Comparison of ENCODE assay signal across 1 cellular context in the genomic region with DNA sequence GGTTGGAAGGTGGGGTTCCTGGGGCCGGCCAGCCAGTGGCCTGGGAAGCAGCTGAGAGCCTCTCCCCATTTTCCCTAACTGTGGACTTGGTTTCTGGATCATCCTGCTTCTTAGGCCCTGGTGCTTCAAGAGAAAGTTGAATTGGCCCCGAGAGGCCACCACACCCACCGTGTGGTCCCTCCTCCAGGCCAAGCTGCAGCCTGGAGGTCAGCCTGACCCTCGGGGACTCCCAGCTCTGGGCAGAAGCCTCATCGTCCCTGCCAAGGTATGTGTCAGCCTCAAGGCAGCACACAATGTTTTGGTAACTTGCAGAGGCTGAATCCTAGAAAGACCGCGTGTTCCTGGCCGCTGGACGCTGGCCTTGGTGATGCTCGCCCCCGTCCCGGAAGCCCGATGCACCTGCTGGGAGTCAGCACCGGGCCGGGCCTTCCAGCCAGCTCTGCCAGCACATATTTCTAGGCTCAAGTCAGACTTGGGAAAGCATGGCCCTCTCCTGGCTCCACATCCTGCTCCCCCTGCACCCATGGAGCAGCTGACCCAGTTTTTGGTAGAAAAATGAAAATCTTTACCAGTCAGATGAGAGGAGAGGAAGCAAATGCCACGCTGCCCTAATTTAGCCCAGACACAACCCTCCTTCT.
TF ChIP-seq lines count a peak whose summit lies in the region.

No MANE protein-coding gene starts in this region.

TF ChIP-seq in HepG2, 621 proteins besides CTCF, POLR2A, EP300 and RAD21 (continued from another document and continues in another):
- TF ChIP-seq, protein P1, sequence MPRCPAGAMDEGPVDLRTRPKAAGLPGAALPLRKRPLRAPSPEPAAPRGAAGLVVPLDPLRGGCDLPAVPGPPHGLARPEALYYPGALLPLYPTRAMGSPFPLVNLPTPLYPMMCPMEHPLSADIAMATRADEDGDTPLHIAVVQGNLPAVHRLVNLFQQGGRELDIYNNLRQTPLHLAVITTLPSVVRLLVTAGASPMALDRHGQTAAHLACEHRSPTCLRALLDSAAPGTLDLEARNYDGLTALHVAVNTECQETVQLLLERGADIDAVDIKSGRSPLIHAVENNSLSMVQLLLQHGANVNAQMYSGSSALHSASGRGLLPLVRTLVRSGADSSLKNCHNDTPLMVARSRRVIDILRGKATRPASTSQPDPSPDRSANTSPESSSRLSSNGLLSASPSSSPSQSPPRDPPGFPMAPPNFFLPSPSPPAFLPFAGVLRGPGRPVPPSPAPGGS (CRISPR knock-in tag; IDR thresholded peaks at IDR 0.05), result 0 out of 2 replicates have a peak, but pooled peaks have one; percentile 46
- TF ChIP-seq, protein P2, sequence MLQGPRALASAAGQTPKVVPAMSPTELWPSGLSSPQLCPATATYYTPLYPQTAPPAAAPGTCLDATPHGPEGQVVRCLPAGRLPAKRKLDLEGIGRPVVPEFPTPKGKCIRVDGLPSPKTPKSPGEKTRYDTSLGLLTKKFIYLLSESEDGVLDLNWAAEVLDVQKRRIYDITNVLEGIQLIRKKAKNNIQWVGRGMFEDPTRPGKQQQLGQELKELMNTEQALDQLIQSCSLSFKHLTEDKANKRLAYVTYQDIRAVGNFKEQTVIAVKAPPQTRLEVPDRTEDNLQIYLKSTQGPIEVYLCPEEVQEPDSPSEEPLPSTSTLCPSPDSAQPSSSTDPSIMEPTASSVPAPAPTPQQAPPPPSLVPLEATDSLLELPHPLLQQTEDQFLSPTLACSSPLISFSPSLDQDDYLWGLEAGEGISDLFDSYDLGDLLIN (CRISPR knock-in tag; IDR thresholded peaks at IDR 0.05; ENCODE audit: borderline replicate concordance), result no peak
- TF ChIP-seq RBFOX2 (IDR thresholded peaks at IDR 0.05; ENCODE audit: low read depth, low read length) (0 out of 2 replicates have a peak, but pooled peaks have one; percentile 42), BRD4 (CRISPR knock-in tag; IDR thresholded peaks at IDR 0.05) (no peak), POGZ (CRISPR knock-in tag; IDR thresholded peaks at IDR 0.05) (peak; percentile 39; the same call in 1 of the 2 replicates), ZNF547 (CRISPR knock-in tag; IDR thresholded peaks at IDR 0.05) (peak; percentile 40; the same call in 1 of the 2 replicates), CEBPG (CRISPR knock-in tag; IDR thresholded peaks at IDR 0.05) (0 out of 2 replicates have a peak, but pooled peaks have one; percentile 12), TBL1XR1 (IDR thresholded peaks at IDR 0.05; ENCODE audit: borderline replicate concordance, low read length, partially characterized antibody) (no peak), SAFB2 (CRISPR knock-in tag; IDR thresholded peaks at IDR 0.05; ENCODE audit: borderline replicate concordance, low read depth) (no peak), RFX1 (IDR thresholded peaks at IDR 0.05) (no peak), ZBTB3 (CRISPR knock-in tag; IDR thresholded peaks at IDR 0.05; ENCODE audit: borderline replicate concordance, low read depth) (no peak), SMC3 (IDR thresholded peaks at IDR 0.05; ENCODE audit: low read length) (no peak), MED8 (CRISPR knock-in tag; IDR thresholded peaks at IDR 0.05; ENCODE audit: insufficient replicate concordance) (no peak), CCDC6 (CRISPR knock-in tag; IDR thresholded peaks at IDR 0.05) (0 out of 2 replicates have a peak, but pooled peaks have one; percentile 59), FOSL1 (CRISPR knock-in tag; IDR thresholded peaks at IDR 0.05; ENCODE audit: borderline replicate concordance) (no peak), KDM4B (CRISPR knock-in tag; IDR thresholded peaks at IDR 0.05) (no peak), FIP1L1 (IDR thresholded peaks at IDR 0.05; ENCODE audit: borderline replicate concordance, insufficient read depth, low read depth, low read length) (no peak), ZNF20 (CRISPR knock-in tag; IDR thresholded peaks at IDR 0.05) (peak; percentile 35; the same call in 1 of the 2 replicates), HOXA5 (CRISPR knock-in tag; IDR thresholded peaks at IDR 0.05) (peak; percentile 61; the same call in 1 of the 2 replicates), DNMT1 (CRISPR knock-in tag; IDR thresholded peaks at IDR 0.05) (no peak), MXD4 (CRISPR knock-in tag; IDR thresholded peaks at IDR 0.05) (0 out of 2 replicates have a peak, but pooled peaks have one; percentile 20), ZNF75D (CRISPR knock-in tag; IDR thresholded peaks at IDR 0.05; ENCODE audit: borderline replicate concordance) (no peak), POLR2G (IDR thresholded peaks at IDR 0.05; ENCODE audit: low read depth, low read length) (no peak; the same call in 1 of the 2 replicates), GTF3A (CRISPR knock-in tag; conservative IDR thresholded peaks at IDR 0.05) (0 out of 2 replicates have a peak, but pooled peaks have one; percentile 13), GLI4 (CRISPR knock-in tag; IDR thresholded peaks at IDR 0.05; ENCODE audit: borderline replicate concordance) (peak; percentile 47; the same call in 1 of the 2 replicates), RXRB (CRISPR knock-in tag; IDR thresholded peaks at IDR 0.05; ENCODE audit: borderline replicate concordance) (no peak), ZNF264 (CRISPR knock-in tag; IDR thresholded peaks at IDR 0.05) (0 out of 2 replicates have a peak, but pooled peaks have one; percentile 30), SP2 (CRISPR knock-in tag; IDR thresholded peaks at IDR 0.05) (no peak), ZFP36L2 (CRISPR knock-in tag; IDR thresholded peaks at IDR 0.05) (no peak), ZNF10 (CRISPR knock-in tag; IDR thresholded peaks at IDR 0.05; ENCODE audit: borderline replicate concordance, low read depth) (no peak), ZNF431 (CRISPR knock-in tag; IDR thresholded peaks at IDR 0.05; ENCODE audit: borderline replicate concordance, low read depth) (no peak), PITX1 (CRISPR knock-in tag; IDR thresholded peaks at IDR 0.05) (no peak), FOXJ3 (CRISPR knock-in tag; IDR thresholded peaks at IDR 0.05; ENCODE audit: borderline replicate concordance) (no peak), SRF (IDR thresholded peaks at IDR 0.05; ENCODE audit: low read depth, low read length) (no peak), CREB1 (IDR thresholded peaks at IDR 0.05) (no peak), CREB1 (CRISPR knock-in tag; IDR thresholded peaks at IDR 0.05) (no peak), ATF7-NPFF (CRISPR knock-in tag; IDR thresholded peaks at IDR 0.05; ENCODE audit: low read depth) (peak; percentile 63; the same call in 1 of the 2 replicates)
- TF ChIP-seq, protein P3, sequence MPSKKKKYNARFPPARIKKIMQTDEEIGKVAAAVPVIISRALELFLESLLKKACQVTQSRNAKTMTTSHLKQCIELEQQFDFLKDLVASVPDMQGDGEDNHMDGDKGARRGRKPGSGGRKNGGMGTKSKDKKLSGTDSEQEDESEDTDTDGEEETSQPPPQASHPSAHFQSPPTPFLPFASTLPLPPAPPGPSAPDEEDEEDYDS (CRISPR knock-in tag; IDR thresholded peaks at IDR 0.05), result no peak
- TF ChIP-seq, protein P4, sequence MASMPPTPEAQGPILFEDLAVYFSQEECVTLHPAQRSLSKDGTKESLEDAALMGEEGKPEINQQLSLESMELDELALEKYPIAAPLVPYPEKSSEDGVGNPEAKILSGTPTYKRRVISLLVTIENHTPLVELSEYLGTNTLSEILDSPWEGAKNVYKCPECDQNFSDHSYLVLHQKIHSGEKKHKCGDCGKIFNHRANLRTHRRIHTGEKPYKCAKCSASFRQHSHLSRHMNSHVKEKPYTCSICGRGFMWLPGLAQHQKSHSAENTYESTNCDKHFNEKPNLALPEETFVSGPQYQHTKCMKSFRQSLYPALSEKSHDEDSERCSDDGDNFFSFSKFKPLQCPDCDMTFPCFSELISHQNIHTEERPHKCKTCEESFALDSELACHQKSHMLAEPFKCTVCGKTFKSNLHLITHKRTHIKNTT (CRISPR knock-in tag; IDR thresholded peaks at IDR 0.05), result no peak
- TF ChIP-seq, protein P5, sequence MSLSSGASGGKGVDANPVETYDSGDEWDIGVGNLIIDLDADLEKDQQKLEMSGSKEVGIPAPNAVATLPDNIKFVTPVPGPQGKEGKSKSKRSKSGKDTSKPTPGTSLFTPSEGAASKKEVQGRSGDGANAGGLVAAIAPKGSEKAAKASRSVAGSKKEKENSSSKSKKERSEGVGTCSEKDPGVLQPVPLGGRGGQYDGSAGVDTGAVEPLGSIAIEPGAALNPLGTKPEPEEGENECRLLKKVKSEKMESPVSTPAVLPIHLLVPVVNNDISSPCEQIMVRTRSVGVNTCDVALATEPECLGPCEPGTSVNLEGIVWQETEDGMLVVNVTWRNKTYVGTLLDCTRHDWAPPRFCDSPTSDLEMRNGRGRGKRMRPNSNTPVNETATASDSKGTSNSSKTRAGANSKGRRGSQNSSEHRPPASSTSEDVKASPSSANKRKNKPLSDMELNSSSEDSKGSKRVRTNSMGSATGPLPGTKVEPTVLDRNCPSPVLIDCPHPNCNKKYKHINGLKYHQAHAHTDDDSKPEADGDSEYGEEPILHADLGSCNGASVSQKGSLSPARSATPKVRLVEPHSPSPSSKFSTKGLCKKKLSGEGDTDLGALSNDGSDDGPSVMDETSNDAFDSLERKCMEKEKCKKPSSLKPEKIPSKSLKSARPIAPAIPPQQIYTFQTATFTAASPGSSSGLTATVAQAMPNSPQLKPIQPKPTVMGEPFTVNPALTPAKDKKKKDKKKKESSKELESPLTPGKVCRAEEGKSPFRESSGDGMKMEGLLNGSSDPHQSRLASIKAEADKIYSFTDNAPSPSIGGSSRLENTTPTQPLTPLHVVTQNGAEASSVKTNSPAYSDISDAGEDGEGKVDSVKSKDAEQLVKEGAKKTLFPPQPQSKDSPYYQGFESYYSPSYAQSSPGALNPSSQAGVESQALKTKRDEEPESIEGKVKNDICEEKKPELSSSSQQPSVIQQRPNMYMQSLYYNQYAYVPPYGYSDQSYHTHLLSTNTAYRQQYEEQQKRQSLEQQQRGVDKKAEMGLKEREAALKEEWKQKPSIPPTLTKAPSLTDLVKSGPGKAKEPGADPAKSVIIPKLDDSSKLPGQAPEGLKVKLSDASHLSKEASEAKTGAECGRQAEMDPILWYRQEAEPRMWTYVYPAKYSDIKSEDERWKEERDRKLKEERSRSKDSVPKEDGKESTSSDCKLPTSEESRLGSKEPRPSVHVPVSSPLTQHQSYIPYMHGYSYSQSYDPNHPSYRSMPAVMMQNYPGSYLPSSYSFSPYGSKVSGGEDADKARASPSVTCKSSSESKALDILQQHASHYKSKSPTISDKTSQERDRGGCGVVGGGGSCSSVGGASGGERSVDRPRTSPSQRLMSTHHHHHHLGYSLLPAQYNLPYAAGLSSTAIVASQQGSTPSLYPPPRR (CRISPR knock-in tag; IDR thresholded peaks at IDR 0.05; ENCODE audit: borderline replicate concordance), result 0 out of 2 replicates have a peak, but pooled peaks have one; percentile 52
- TF ChIP-seq, protein P6, sequence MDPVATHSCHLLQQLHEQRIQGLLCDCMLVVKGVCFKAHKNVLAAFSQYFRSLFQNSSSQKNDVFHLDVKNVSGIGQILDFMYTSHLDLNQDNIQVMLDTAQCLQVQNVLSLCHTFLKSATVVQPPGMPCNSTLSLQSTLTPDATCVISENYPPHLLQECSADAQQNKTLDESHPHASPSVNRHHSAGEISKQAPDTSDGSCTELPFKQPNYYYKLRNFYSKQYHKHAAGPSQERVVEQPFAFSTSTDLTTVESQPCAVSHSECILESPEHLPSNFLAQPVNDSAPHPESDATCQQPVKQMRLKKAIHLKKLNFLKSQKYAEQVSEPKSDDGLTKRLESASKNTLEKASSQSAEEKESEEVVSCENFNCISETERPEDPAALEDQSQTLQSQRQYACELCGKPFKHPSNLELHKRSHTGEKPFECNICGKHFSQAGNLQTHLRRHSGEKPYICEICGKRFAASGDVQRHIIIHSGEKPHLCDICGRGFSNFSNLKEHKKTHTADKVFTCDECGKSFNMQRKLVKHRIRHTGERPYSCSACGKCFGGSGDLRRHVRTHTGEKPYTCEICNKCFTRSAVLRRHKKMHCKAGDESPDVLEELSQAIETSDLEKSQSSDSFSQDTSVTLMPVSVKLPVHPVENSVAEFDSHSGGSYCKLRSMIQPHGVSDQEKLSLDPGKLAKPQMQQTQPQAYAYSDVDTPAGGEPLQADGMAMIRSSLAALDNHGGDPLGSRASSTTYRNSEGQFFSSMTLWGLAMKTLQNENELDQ (CRISPR knock-in tag; IDR thresholded peaks at IDR 0.05; ENCODE audit: borderline replicate concordance), result no peak
- TF ChIP-seq, protein P7, sequence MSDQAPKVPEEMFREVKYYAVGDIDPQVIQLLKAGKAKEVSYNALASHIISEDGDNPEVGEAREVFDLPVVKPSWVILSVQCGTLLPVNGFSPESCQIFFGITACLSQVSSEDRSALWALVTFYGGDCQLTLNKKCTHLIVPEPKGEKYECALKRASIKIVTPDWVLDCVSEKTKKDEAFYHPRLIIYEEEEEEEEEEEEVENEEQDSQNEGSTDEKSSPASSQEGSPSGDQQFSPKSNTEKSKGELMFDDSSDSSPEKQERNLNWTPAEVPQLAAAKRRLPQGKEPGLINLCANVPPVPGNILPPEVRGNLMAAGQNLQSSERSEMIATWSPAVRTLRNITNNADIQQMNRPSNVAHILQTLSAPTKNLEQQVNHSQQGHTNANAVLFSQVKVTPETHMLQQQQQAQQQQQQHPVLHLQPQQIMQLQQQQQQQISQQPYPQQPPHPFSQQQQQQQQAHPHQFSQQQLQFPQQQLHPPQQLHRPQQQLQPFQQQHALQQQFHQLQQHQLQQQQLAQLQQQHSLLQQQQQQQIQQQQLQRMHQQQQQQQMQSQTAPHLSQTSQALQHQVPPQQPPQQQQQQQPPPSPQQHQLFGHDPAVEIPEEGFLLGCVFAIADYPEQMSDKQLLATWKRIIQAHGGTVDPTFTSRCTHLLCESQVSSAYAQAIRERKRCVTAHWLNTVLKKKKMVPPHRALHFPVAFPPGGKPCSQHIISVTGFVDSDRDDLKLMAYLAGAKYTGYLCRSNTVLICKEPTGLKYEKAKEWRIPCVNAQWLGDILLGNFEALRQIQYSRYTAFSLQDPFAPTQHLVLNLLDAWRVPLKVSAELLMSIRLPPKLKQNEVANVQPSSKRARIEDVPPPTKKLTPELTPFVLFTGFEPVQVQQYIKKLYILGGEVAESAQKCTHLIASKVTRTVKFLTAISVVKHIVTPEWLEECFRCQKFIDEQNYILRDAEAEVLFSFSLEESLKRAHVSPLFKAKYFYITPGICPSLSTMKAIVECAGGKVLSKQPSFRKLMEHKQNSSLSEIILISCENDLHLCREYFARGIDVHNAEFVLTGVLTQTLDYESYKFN (CRISPR knock-in tag; conservative IDR thresholded peaks at IDR 0.05), result no peak
